Comparison of ENCODE assay signal across 9 cellular contexts in the genomic region with DNA sequence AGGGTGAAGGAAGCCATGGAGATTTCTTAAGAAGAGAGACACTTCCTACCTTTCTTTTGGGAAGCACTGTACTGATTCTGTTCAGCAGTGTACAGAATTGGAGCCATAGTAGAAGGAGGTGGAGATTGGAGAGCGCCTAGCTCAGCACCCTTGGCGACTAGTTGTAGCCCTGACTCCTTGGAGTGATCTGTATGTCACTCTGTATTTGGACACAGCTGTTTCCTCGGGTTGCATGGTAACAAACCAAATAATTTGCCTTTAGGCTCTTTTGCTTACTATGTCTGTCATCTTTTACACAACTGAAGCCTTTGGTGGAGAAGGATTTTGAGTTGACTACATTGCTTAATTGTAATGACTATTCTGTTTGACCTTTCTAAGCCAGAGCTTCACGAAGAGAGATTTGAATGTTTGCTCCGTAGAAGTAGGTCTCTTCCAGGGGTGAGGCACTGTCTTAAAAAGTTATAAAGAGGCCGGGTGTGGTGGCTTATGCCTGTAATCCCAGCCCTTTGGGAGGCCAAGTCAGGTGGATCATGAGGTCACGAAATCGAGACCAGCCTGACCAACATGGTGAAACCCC.
DNase-seq lines count a peak whose midpoint lies in the region; ATAC-seq and TF ChIP-seq lines count a peak whose summit lies in the region.
"Had no signal": no experiment of that assay in that cellular context is flagged by ENCODE, and none has a peak within 500 bp of the region (broad histone marks: within the 10 kb centered on the region; RNA-seq: fewer than 3 reads in every experiment).

No MANE protein-coding gene starts in this region.

- peaks cover 6% of the 10 kb centered on the region for H3K36me3 Mint-ChIP-seq in neural crest cell (ENCODE audit: low read depth)

- H3K4me3 Mint-ChIP-seq in neural crest cell, result no peak overlapping the region

- H3K27me3 Mint-ChIP-seq in neural crest cell (ENCODE audit: low read depth), result no peaks in the 10 kb centered on the region

- H3K9me3 Mint-ChIP-seq in neural crest cell, result no peaks in the 10 kb centered on the region

- DNase-seq in NCI-H526 treated with DMSO at 0.1 percent for 48 hours (lab: John Stamatoyannopoulos, UW) (peak; percentile 65), neural crest cell (ENCODE audit: low read depth, low spot score) (no peak), cerebellum (ENCODE audit: low spot score) (no peak), NCI-H2196 treated with DMSO at 0.1 percent for 48 hours (lab: John Stamatoyannopoulos, UW; ENCODE audit: unreplicated experiment) (no peak)
- DNase-seq in stimulated activated naive CD4-positive, alpha-beta T cell (lab: John Stamatoyannopoulos, UW), result no peak
- DNase-seq: brain microvascular endothelial cell; stimulated activated CD4-positive, alpha-beta T cell treated with anti-CD3 and anti-CD28 coated beads, Interleukin-4, amount 100 ng/mL, for 24 hours had no signal

- no peak for TF ChIP-seq CTCF in neural crest cell (conservative IDR thresholded peaks at IDR 0.05)

- H3K4me1 Mint-ChIP-seq in neural crest cell, result peaks cover 59% of the 10 kb centered on the region

- ATAC-seq in GM19043 (IDR thresholded peaks at IDR 0.05; ENCODE audit: low read depth, unreplicated experiment), result peak; percentile 79
- peak; percentile 82 for ATAC-seq in HG02759 (IDR thresholded peaks at IDR 0.05; ENCODE audit: unreplicated experiment)

- H3K27ac Mint-ChIP-seq in neural crest cell (ENCODE audit: unreplicated experiment), result peak overlapping the region; percentile 2
